In genomic region chr1:244353572-244354091, GRCh38 we compare ENCODE assay signal across 9 cellular contexts.
A peak's percentile ranks its signal among the peaks of the same experiment; 100 is the strongest.
DNase-seq lines count a peak whose midpoint lies in the region; ATAC-seq, FAIRE-seq and TF ChIP-seq lines count a peak whose summit lies in the region.
"Had no signal": no experiment of that assay in that cellular context is flagged by ENCODE, and none has a peak within 500 bp of the region (broad histone marks: within the 10 kb centered on the region; RNA-seq: fewer than 3 reads in every experiment).

No MANE protein-coding gene starts in this region.

- TF ChIP-seq CTCF in PC-9 (conservative IDR thresholded peaks at IDR 0.05), result no peak
- TF ChIP-seq CTCF in H1 (IDR thresholded peaks at IDR 0.05; ENCODE audit: control extremely low read depth in 1 of 3, insufficient read depth in 1 of 3, low read depth in 1 of 3, low read length in 3 of 3), result no peak
- no peak for TF ChIP-seq CTCF in MM.1S (IDR thresholded peaks at IDR 0.05; ENCODE audit: low read length)

- no peak overlapping the region for H2BK15ac ChIP-seq in H1 (ENCODE audit: low read length)

- H3F3A ChIP-seq in PC-9 (ENCODE audit: insufficient read depth, low read depth) (peaks cover 6% of the 10 kb centered on the region), MM.1S (ENCODE audit: insufficient read depth, low read length) (0 out of 2 replicates have a peak, but pooled peaks cover 7% of the 10 kb centered on the region)

- peak overlapping the region; percentile 50 for H3K56ac ChIP-seq in H1 (replicated peaks; ENCODE audit: insufficient read length, low read depth, low read length)

- no peak overlapping the region for H3K4me3 Mint-ChIP-seq in T-helper 2 cell treated with Interferon-gamma antibody and Interleukin-4, amounts not matched to agents 5 μg/mL and 100 μg/mL, for 36 hours

- H3K4ac ChIP-seq in H1 (replicated peaks; ENCODE audit: insufficient read length, low read depth, low read length), result peak overlapping the region; percentile 71

- H4K91ac ChIP-seq in H1 (replicated peaks; ENCODE audit: insufficient read length, low read length), result peak overlapping the region; percentile 9

- H3K36me3 Mint-ChIP-seq in T-helper 2 cell treated with Interferon-gamma antibody and Interleukin-4, amounts not matched to agents 5 μg/mL and 100 μg/mL, for 36 hours (ENCODE audit: low read depth), result peaks cover 1% of the 10 kb centered on the region

- no peak for TF ChIP-seq RAD21 in H1 (IDR thresholded peaks at IDR 0.05 in 1 of 2, conservative IDR thresholded peaks at IDR 0.05 in 1 of 2; ENCODE audit: low read depth in 2 of 2, low read length in 2 of 2)

- no peak overlapping the region for H3K27ac Mint-ChIP-seq in T-helper 2 cell treated with Interferon-gamma antibody and Interleukin-4, amounts not matched to agents 5 μg/mL and 100 μg/mL, for 36 hours

- no peaks in the 10 kb centered on the region for H3K79me1 ChIP-seq in H1 (ENCODE audit: low read depth, low read length)

- H3K9me3 ChIP-seq in PC-9 (ENCODE audit: insufficient read depth, low read depth) (no peaks in the 10 kb centered on the region), H1 (ENCODE audit: insufficient read depth in 2 of 2, low read depth in 1 of 2, low read length in 1 of 2) (no peaks in the 10 kb centered on the region), MM.1S (replicated peaks; ENCODE audit: insufficient read depth, low read length) (no peaks in the 10 kb centered on the region)

- no peak overlapping the region for H4K8ac ChIP-seq in H1 (ENCODE audit: extremely low read depth, insufficient read depth, low read length)

- intact Hi-C loops in PC-9 (cut with micrococcal nuclease; ENCODE audit: unreplicated experiment), result loop anchor here (5.0 kb wide), 1 partner anchor 51 kb away; no protein-coding TSS in a partner anchor

- H2BK20ac ChIP-seq in H1 (ENCODE audit: low read length), result peak overlapping the region; percentile 77

- peak overlapping the region; percentile 91 for H2BK12ac ChIP-seq in H1 (ENCODE audit: low read depth, low read length)

- no peaks in the 10 kb centered on the region for H3K27me3 ChIP-seq in PC-9 (ENCODE audit: insufficient read depth, low read depth)
- no peaks in the 10 kb centered on the region for H3K27me3 ChIP-seq in H1 (replicated peaks in 1 of 4; ENCODE audit: control insufficient read depth in 3 of 4, extremely low read depth in 1 of 4, insufficient read depth in 3 of 4, low read length in 3 of 4)
- H3K27me3 ChIP-seq in MM.1S (replicated peaks; ENCODE audit: insufficient read depth, low read length), result no peaks in the 10 kb centered on the region

- H3K18ac ChIP-seq in H1 (ENCODE audit: extremely low read depth, low read length), result peak overlapping the region; percentile 98

- H3K9me3 Mint-ChIP-seq in T-helper 2 cell treated with Interferon-gamma antibody and Interleukin-4, amounts not matched to agents 5 μg/mL and 100 μg/mL, for 36 hours, result no peaks in the 10 kb centered on the region

- CTCF ChIA-PET in PC-9 (lab: Charles Lee), result no interaction called here
- CTCF ChIA-PET in H1 (lab: Charles Lee; ENCODE audit: partially characterized antibody), result no interaction called here

- H3K14ac ChIP-seq in H1 (ENCODE audit: insufficient read length), result no peak overlapping the region

- no peaks in the 10 kb centered on the region for H3K36me3 ChIP-seq in PC-9 (ENCODE audit: low read depth)
- no peaks in the 10 kb centered on the region for H3K36me3 ChIP-seq in H1 (ENCODE audit: control insufficient read depth in 2 of 4, insufficient read depth in 4 of 4, low read length in 3 of 4)
- H3K36me3 ChIP-seq in MM.1S (replicated peaks; ENCODE audit: insufficient read depth, low read length), result no peaks in the 10 kb centered on the region

- H3K4me1 ChIP-seq in PC-9 (replicated peaks; ENCODE audit: insufficient read depth) (peaks cover 16% of the 10 kb centered on the region), H1 (replicated peaks in 1 of 4; ENCODE audit: control insufficient read depth in 3 of 4, insufficient read depth in 4 of 4, low read length in 3 of 4) (peaks cover 0 to 20% (median 17%) of the 10 kb centered on the region in 4 experiments; a peak in 6 of 7 replicates), MM.1S (ENCODE audit: low read length) (peaks cover 6% of the 10 kb centered on the region)

- H3K79me2 ChIP-seq in PC-9 (ENCODE audit: low read depth) (no peaks in the 10 kb centered on the region), H1 (ENCODE audit: control insufficient read depth in 1 of 2, insufficient read depth in 2 of 2, low read length in 2 of 2) (no peaks in the 10 kb centered on the region), MM.1S (ENCODE audit: low read length) (no peaks in the 10 kb centered on the region)

- H3K9me2 ChIP-seq in PC-9 (ENCODE audit: insufficient read depth) (no peaks in the 10 kb centered on the region), MM.1S (replicated peaks; ENCODE audit: insufficient read depth, low read length) (no peaks in the 10 kb centered on the region)

- H3K23me2 ChIP-seq in H1 (ENCODE audit: low read depth, low read length), result no peaks in the 10 kb centered on the region

- WGBS in H1 (ENCODE audit: extremely low coverage in 1 of 2, insufficient coverage in 1 of 2, insufficient read length in 1 of 2, insufficient replicate concordance in 2 of 2, low coverage in 1 of 2, low lambda C conversion rate in 2 of 2, missing lambda C conversion rate in 1 of 2), 2 experiments, result 12% methylated on average over 6 of the region's 6 CpGs; no CpG with 5 or more reads in 1 of the 2 experiments

- H3K4me1 Mint-ChIP-seq in T-helper 2 cell treated with Interferon-gamma antibody and Interleukin-4, amounts not matched to agents 5 μg/mL and 100 μg/mL, for 36 hours (ENCODE audit: low read depth), result peaks cover 18% of the 10 kb centered on the region

- H3K9ac ChIP-seq in H1 (replicated peaks in 1 of 4; ENCODE audit: extremely low read depth in 1 of 4, low read depth in 3 of 4, low read length in 3 of 4) (0 out of 7 replicates have a peak overlapping the region, but pooled peaks of 1 of the 4 experiments have one; percentile 6), MM.1S (ENCODE audit: low read length) (no peak overlapping the region)

- peak overlapping the region; percentile 88 for H2BK120ac ChIP-seq in H1 (replicated peaks; ENCODE audit: low read depth, low read length)

- no peak for TF ChIP-seq EP300 in H1 (IDR thresholded peaks at IDR 0.05; ENCODE audit: borderline replicate concordance in 1 of 2, low read depth in 2 of 2, low read length in 2 of 2)

- peak overlapping the region; percentile 98 for H2BK5ac ChIP-seq in H1 (ENCODE audit: low read depth, low read length)

- POLR2A ChIA-PET in PC-9 (lab: Charles Lee; ENCODE audit: unreplicated experiment), result no interaction called here
- POLR2A ChIA-PET in H1 (lab: Charles Lee; ENCODE audit: partially characterized antibody), result interaction anchor here (0.6 to 1.5 kb wide), 4 partner anchors 8 to 61 kb away, joined by 3 to 4 read pairs (median 4); no protein-coding TSS in a partner anchor

- peak; percentile 63 for ATAC-seq in HG02840 (IDR thresholded peaks at IDR 0.05; ENCODE audit: low FRiP score, unreplicated experiment)

- no peak overlapping the region for H2AK5ac ChIP-seq in H1 (ENCODE audit: low read depth, low read length)

- H3K27me3 Mint-ChIP-seq in T-helper 2 cell treated with Interferon-gamma antibody and Interleukin-4, amounts not matched to agents 5 μg/mL and 100 μg/mL, for 36 hours (ENCODE audit: low read depth), result no peaks in the 10 kb centered on the region

- no peaks in the 10 kb centered on the region for H4K20me1 ChIP-seq in PC-9 (ENCODE audit: insufficient read depth)
- H4K20me1 ChIP-seq in H1 (replicated peaks in 1 of 2; ENCODE audit: control insufficient read depth in 1 of 2, insufficient read depth in 2 of 2, low read length in 2 of 2), result no peaks in the 10 kb centered on the region
- no peaks in the 10 kb centered on the region for H4K20me1 ChIP-seq in MM.1S (ENCODE audit: insufficient read depth, low read length)

- no TSS peak for BruUV-seq in PC-9 (replicated peaks; lab: Mats Ljungman, UMichigan)

- peak overlapping the region; percentile 78 for H3K27ac ChIP-seq in PC-9
- H3K27ac ChIP-seq in H1 (ENCODE audit: low read depth, low read length), result peak overlapping the region; percentile 79
- H3K27ac ChIP-seq in MM.1S (ENCODE audit: low read length), result no peak overlapping the region
- H3K27ac ChIP-seq: C4-2B had no signal

- peak; percentile 56 to 70 for TF ChIP-seq POLR2A in H1 (IDR thresholded peaks at IDR 0.05; ENCODE audit: control extremely low read depth in 1 of 2, low read depth in 2 of 2, low read length in 2 of 2)

- peak overlapping the region; percentile 44 for H4K5ac ChIP-seq in H1 (ENCODE audit: insufficient read length, low read depth, low read length)

- H3K23ac ChIP-seq in H1 (ENCODE audit: insufficient read length), result no peak overlapping the region

- H3K4me3 ChIP-seq in PC-9, result no peak overlapping the region
- H3K4me3 ChIP-seq in H1 (ENCODE audit: extremely low read depth in 1 of 4, insufficient read depth in 2 of 4, low read depth in 3 of 4, low read length in 4 of 4), result peak overlapping the region in 1 of 4 experiments; percentile 12; a peak in 1 of 8 replicates
- H3K4me3 ChIP-seq in MM.1S (ENCODE audit: low read length), result no peak overlapping the region

- no peak for FAIRE-seq in H1 (lab: Jason Lieb, UNC)

- peak overlapping the region; percentile 49 for H3K4me2 ChIP-seq in PC-9
- H3K4me2 ChIP-seq in H1 (ENCODE audit: insufficient read depth in 1 of 2, low read depth in 2 of 2, low read length in 2 of 2), result peak overlapping the region; percentile 6 to 49
- H3K4me2 ChIP-seq in MM.1S (ENCODE audit: low read depth, low read length), result no peak overlapping the region

- DNase-seq in T-helper 2 cell treated with Interferon-gamma antibody and Interleukin-4, amounts not matched to agents 5 μg/mL and 100 μg/mL, for 36 hours (ENCODE audit: low spot score), result peak; percentile 61
- DNase-seq in T-helper 2 cell (no peak), PC-9 (peak; percentile 73 to 91), H1 (ENCODE audit: low read depth in 1 of 2, low spot score in 2 of 2) (peak in 1 of 2 experiments; percentile 25), myocyte (ENCODE audit: low read depth) (peak; percentile 87), NCI-H2081 treated with DMSO at 0.1 percent for 48 hours (lab: John Stamatoyannopoulos, UW) (no peak), MM.1S (no peak)

- H2AFZ ChIP-seq in PC-9, result peak overlapping the region; percentile 71
- H2AFZ ChIP-seq in H1 (ENCODE audit: low read length), result no peak overlapping the region
- no peak overlapping the region for H2AFZ ChIP-seq in MM.1S (ENCODE audit: low read length)

TF ChIP-seq in H1, 55 proteins besides CTCF, POLR2A, EP300 and RAD21 (continues in another document):
- TF ChIP-seq JUND (IDR thresholded peaks at IDR 0.05; ENCODE audit: low read length) (peak; percentile 57; the same call in 1 of the 2 replicates), NRF1 (IDR thresholded peaks at IDR 0.05; ENCODE audit: low read depth, low read length) (no peak), SP2 (IDR thresholded peaks at IDR 0.05; ENCODE audit: low read length) (no peak), SIX5 (IDR thresholded peaks at IDR 0.05; ENCODE audit: low read depth, low read length) (no peak), EGR1 (IDR thresholded peaks at IDR 0.05; ENCODE audit: borderline replicate concordance, low read depth, low read length) (peak; percentile 80), HDAC6 (IDR thresholded peaks at IDR 0.05; ENCODE audit: low read depth, low read length) (no peak), GABPA (IDR thresholded peaks at IDR 0.05; ENCODE audit: borderline replicate concordance, insufficient read depth, low read length) (no peak), SP4 (IDR thresholded peaks at IDR 0.05; ENCODE audit: low read length) (no peak)

Comparison
In these comparisons a context has a peak if more than half of its experiments do, and no peak if none do; other contexts are left out.
1. DNase-seq: peak in T-helper 2 cell treated with Interferon-gamma antibody and Interleukin-4, amounts not matched to agents 5 μg/mL and 100 μg/mL, for 36 hours (single experiment), PC-9 (2 of 2) and myocyte (single experiment); none in T-helper 2 cell (0 of 5), NCI-H2081 treated with DMSO at 0.1 percent for 48 hours (single experiment) and MM.1S (single experiment).